ENCODE assay signal across 10 cellular contexts in genomic region chr6:154534531-154534930, GRCh38.
"Had no signal": no experiment of that assay in that cellular context is flagged by ENCODE, and none has a peak within 500 bp of the region (broad histone marks: within the 10 kb centered on the region; RNA-seq: fewer than 3 reads in every experiment).

No MANE protein-coding gene starts in this region.

- DNase-seq: H9, HCEC 1CT, HFFc6, IMR-90, KBM-7 had no signal

- H3K4me2 ChIP-seq: GM23338, KMS-11 had no signal

- H3K9ac ChIP-seq: KMS-11 had no signal

- H3K4me3 ChIP-seq: GM23338 had no signal

- FAIRE-seq: H1, H54, HTR-8/SVneo had no signal

- ATAC-seq: GM23338 had no signal

- H2AFZ ChIP-seq: GM23338 had no signal

- H3K27ac ChIP-seq: KMS-11 had no signal
